Comparison of ENCODE assay signal across 1 cellular context in the genomic region with DNA sequence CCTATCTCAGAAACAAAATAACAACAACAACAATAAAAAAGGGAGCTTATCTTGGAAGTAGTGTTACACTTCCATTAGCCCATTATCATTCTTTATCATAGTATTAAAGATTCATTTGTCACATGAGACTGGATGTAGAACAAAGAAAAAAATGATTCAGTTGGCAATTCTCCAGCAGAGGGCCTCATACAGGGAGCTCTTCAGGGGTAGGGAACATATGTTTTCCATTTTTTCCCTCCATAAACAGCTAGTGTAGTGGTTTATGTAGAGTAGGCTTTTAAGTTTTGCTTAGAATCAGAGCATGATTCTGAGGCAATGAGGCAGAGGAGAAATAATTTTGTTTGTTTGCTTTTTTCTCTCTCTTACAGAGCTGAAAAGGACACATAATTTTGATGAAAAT.
TF ChIP-seq lines count a peak whose summit lies in the region.

No MANE protein-coding gene starts in this region.

TF ChIP-seq in K562, 482 proteins besides CTCF, POLR2A, EP300 and RAD21:
- no peak for TF ChIP-seq MAFG (tag; conservative IDR thresholded peaks at IDR 0.05)
- no peak for TF ChIP-seq THRAP3 (IDR thresholded peaks at IDR 0.05; ENCODE audit: borderline replicate concordance)
- TF ChIP-seq ZFP30 (CRISPR knock-in tag; IDR thresholded peaks at IDR 0.05; ENCODE audit: borderline replicate concordance): no peak
- TF ChIP-seq NFIC (IDR thresholded peaks at IDR 0.05): peak; percentile 26
- no peak for TF ChIP-seq ZBTB17 (CRISPR knock-in tag; IDR thresholded peaks at IDR 0.05)
